20 cellular contexts compared by ENCODE assay signal in the genomic region with DNA sequence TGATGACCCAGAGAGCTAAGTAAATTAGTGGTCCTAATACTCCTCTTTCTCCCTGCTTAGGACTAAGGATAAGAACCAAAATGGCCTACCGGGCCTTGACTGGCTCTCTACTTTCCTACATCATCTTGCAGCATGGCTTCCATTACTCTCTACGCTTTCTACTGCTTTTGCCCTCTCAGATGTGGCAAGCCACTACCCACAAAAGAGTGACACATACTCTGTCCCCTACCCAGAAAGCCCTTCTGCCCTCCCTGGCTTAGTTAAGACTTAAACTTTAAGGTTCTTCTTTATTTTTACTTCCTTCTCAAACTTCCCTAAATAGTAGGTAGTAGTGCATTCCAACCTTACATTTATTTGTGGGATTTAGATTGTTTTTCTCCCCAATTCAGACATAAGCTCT.
A peak's percentile ranks its signal among the peaks of the same experiment; 100 is the strongest.
DNase-seq lines count a peak whose midpoint lies in the region; ATAC-seq and TF ChIP-seq lines count a peak whose summit lies in the region.
"Had no signal": no experiment of that assay in that cellular context is flagged by ENCODE, and none has a peak within 500 bp of the region (broad histone marks: within the 10 kb centered on the region; RNA-seq: fewer than 3 reads in every experiment).

No MANE protein-coding gene starts in this region.

- no peak overlapping the region for H3K4me3 ChIP-seq in NB4 (ENCODE audit: low read depth, low read length)
- H3K4me3 ChIP-seq in breast epithelium, result no peak overlapping the region
- H3K4me3 ChIP-seq in brain microvascular endothelial cell (ENCODE audit: low read depth, low read length), result no peak overlapping the region
- H3K4me3 ChIP-seq: A549 had no signal

- H3K9me3 Mint-ChIP-seq in activated naive CD8-positive, alpha-beta T cell treated with anti-CD3 and anti-CD28 coated beads, Interleukin-2, amount 50 U/mL, for 24 hours, result no peaks in the 10 kb centered on the region
- no peaks in the 10 kb centered on the region for H3K9me3 Mint-ChIP-seq in activated naive CD8-positive, alpha-beta T cell treated with anti-CD3 and anti-CD28 coated beads for 36 hours
- no peaks in the 10 kb centered on the region for H3K9me3 Mint-ChIP-seq in stimulated activated naive CD8-positive, alpha-beta T cell treated with anti-CD3 and anti-CD28 coated beads, Interleukin-15, amount 100 ng/mL, for 72 hours
- peaks cover 3% of the 10 kb centered on the region for H3K9me3 Mint-ChIP-seq in nephron progenitor cell

- H3K4me3 Mint-ChIP-seq in activated naive CD8-positive, alpha-beta T cell treated with anti-CD3 and anti-CD28 coated beads, Interleukin-2, amount 50 U/mL, for 24 hours, result no peak overlapping the region
- H3K4me3 Mint-ChIP-seq in activated naive CD8-positive, alpha-beta T cell treated with anti-CD3 and anti-CD28 coated beads for 36 hours, result no peak overlapping the region
- H3K4me3 Mint-ChIP-seq in stimulated activated naive CD8-positive, alpha-beta T cell treated with anti-CD3 and anti-CD28 coated beads, Interleukin-15, amount 100 ng/mL, for 72 hours, result no peak overlapping the region
- no peak overlapping the region for H3K4me3 Mint-ChIP-seq in nephron progenitor cell
- H3K4me3 Mint-ChIP-seq: IgD-negative memory B cell had no signal

- DNase-seq in activated naive CD8-positive, alpha-beta T cell treated with anti-CD3 and anti-CD28 coated beads, Interleukin-2, amount 50 U/mL, for 24 hours, result no peak
- no peak for DNase-seq in activated naive CD8-positive, alpha-beta T cell treated with anti-CD3 and anti-CD28 coated beads for 36 hours
- peak; percentile 41 for DNase-seq in NB4 (ENCODE audit: low read depth)
- DNase-seq in SIG-M5 treated with dmso at 0.1 percent for 504 hours (lab: John Stamatoyannopoulos, UW; ENCODE audit: unreplicated experiment), result peak; percentile 75
- DNase-seq in stimulated activated naive CD8-positive, alpha-beta T cell treated with anti-CD3 and anti-CD28 coated beads, Interleukin-15, amount 100 ng/mL, for 72 hours, result no peak
- DNase-seq in breast epithelium (ENCODE audit: low spot score in 2 of 2), result no peak
- DNase-seq in nephron progenitor cell, result no peak
- no peak for DNase-seq in brain microvascular endothelial cell
- DNase-seq: C1 segment of cervical spinal cord, EL, H7, NCI-H1048, NCI-H1436 treated with DMSO at 0.1 percent for 48 hours, NCI-H2029 treated with DMSO at 0.1 percent for 48 hours, NCI-H2171 treated with DMSO at 0.1 percent for 48 hours, NCI-H774, SHP77 treated with DMSO at 0.1 percent for 48 hours, SW 1271 had no signal

- peaks cover 2% of the 10 kb centered on the region for H3K27me3 Mint-ChIP-seq in activated naive CD8-positive, alpha-beta T cell treated with anti-CD3 and anti-CD28 coated beads, Interleukin-2, amount 50 U/mL, for 24 hours
- H3K27me3 Mint-ChIP-seq in activated naive CD8-positive, alpha-beta T cell treated with anti-CD3 and anti-CD28 coated beads for 36 hours, result peaks cover 8% of the 10 kb centered on the region
- H3K27me3 Mint-ChIP-seq in stimulated activated naive CD8-positive, alpha-beta T cell treated with anti-CD3 and anti-CD28 coated beads, Interleukin-15, amount 100 ng/mL, for 72 hours, result peaks cover 7% of the 10 kb centered on the region
- H3K27me3 Mint-ChIP-seq in nephron progenitor cell (ENCODE audit: low read depth, poor library complexity), result no peaks in the 10 kb centered on the region

- H3K27ac ChIP-seq in breast epithelium, result no peak overlapping the region
- no peak overlapping the region for H3K27ac ChIP-seq in brain microvascular endothelial cell
- H3K27ac ChIP-seq: A549 had no signal

- no peak overlapping the region for H3K27ac Mint-ChIP-seq in activated naive CD8-positive, alpha-beta T cell treated with anti-CD3 and anti-CD28 coated beads, Interleukin-2, amount 50 U/mL, for 24 hours
- no peak overlapping the region for H3K27ac Mint-ChIP-seq in activated naive CD8-positive, alpha-beta T cell treated with anti-CD3 and anti-CD28 coated beads for 36 hours
- no peak overlapping the region for H3K27ac Mint-ChIP-seq in stimulated activated naive CD8-positive, alpha-beta T cell treated with anti-CD3 and anti-CD28 coated beads, Interleukin-15, amount 100 ng/mL, for 72 hours
- H3K27ac Mint-ChIP-seq in nephron progenitor cell, result no peak overlapping the region
- H3K27ac Mint-ChIP-seq: IgD-negative memory B cell had no signal

- in situ Hi-C loops in brain microvascular endothelial cell (cut with HindIII; ENCODE audit: low pct_ligation_motif_present, low sequenced_read_pairs), result no loop called here

- intact Hi-C loops in breast epithelium (cut with DNase I; ENCODE audit: low total_unique reads), result no loop called here

- no peaks in the 10 kb centered on the region for H3K4me1 ChIP-seq in breast epithelium
- H3K4me1 ChIP-seq: A549 had no signal

- no peaks in the 10 kb centered on the region for H3K36me3 Mint-ChIP-seq in activated naive CD8-positive, alpha-beta T cell treated with anti-CD3 and anti-CD28 coated beads, Interleukin-2, amount 50 U/mL, for 24 hours (ENCODE audit: low read depth)
- H3K36me3 Mint-ChIP-seq in activated naive CD8-positive, alpha-beta T cell treated with anti-CD3 and anti-CD28 coated beads for 36 hours, result no peaks in the 10 kb centered on the region
- H3K36me3 Mint-ChIP-seq in nephron progenitor cell (ENCODE audit: low read depth), result peaks cover 80% of the 10 kb centered on the region

- no peaks in the 10 kb centered on the region for H3K27me3 ChIP-seq in breast epithelium
- H3K27me3 ChIP-seq in brain microvascular endothelial cell (replicated peaks), result no peaks in the 10 kb centered on the region

- H3K36me3 ChIP-seq in breast epithelium (no peaks in the 10 kb centered on the region), brain microvascular endothelial cell (replicated peaks) (no peaks in the 10 kb centered on the region)

- TF ChIP-seq POLR2A in NB4 (IDR thresholded peaks at IDR 0.05; ENCODE audit: extremely low read depth, insufficient read length) (no peak), breast epithelium (IDR thresholded peaks at IDR 0.05) (no peak)

- ATAC-seq in activated naive CD8-positive, alpha-beta T cell treated with anti-CD3 and anti-CD28 coated beads, Interleukin-2, amount 50 U/mL, for 24 hours, result peak; percentile 46
- ATAC-seq in stimulated activated naive CD8-positive, alpha-beta T cell treated with anti-CD3 and anti-CD28 coated beads, Interleukin-15, amount 100 ng/mL, for 72 hours, result peak; percentile 63
- ATAC-seq: A549 had no signal

- TF ChIP-seq CTCF in NB4 (IDR thresholded peaks at IDR 0.05; ENCODE audit: low read depth, low read length), result no peak
- no peak for TF ChIP-seq CTCF in breast epithelium (IDR thresholded peaks at IDR 0.05)
- TF ChIP-seq CTCF in nephron progenitor cell (IDR thresholded peaks at IDR 0.05), result no peak
- no peak for TF ChIP-seq CTCF in brain microvascular endothelial cell (IDR thresholded peaks at IDR 0.05; ENCODE audit: low read depth, low read length, missing control alignments)

- no peaks in the 10 kb centered on the region for H3K9me3 ChIP-seq in breast epithelium
- H3K9me3 ChIP-seq: A549 had no signal

- H3K4me1 Mint-ChIP-seq in activated naive CD8-positive, alpha-beta T cell treated with anti-CD3 and anti-CD28 coated beads, Interleukin-2, amount 50 U/mL, for 24 hours, result no peaks in the 10 kb centered on the region
- no peaks in the 10 kb centered on the region for H3K4me1 Mint-ChIP-seq in activated naive CD8-positive, alpha-beta T cell treated with anti-CD3 and anti-CD28 coated beads for 36 hours
- H3K4me1 Mint-ChIP-seq in stimulated activated naive CD8-positive, alpha-beta T cell treated with anti-CD3 and anti-CD28 coated beads, Interleukin-15, amount 100 ng/mL, for 72 hours, result no peaks in the 10 kb centered on the region
- H3K4me1 Mint-ChIP-seq in nephron progenitor cell, result no peaks in the 10 kb centered on the region

Comparison
In these comparisons a context has a peak if more than half of its experiments do, and no peak if none do; other contexts are left out.
1. DNase-seq: peak in NB4 (single experiment) and SIG-M5 treated with dmso at 0.1 percent for 504 hours (single experiment); none in activated naive CD8-positive, alpha-beta T cell treated with anti-CD3 and anti-CD28 coated beads, Interleukin-2, amount 50 U/mL, for 24 hours (single experiment), activated naive CD8-positive, alpha-beta T cell treated with anti-CD3 and anti-CD28 coated beads for 36 hours (single experiment), stimulated activated naive CD8-positive, alpha-beta T cell treated with anti-CD3 and anti-CD28 coated beads, Interleukin-15, amount 100 ng/mL, for 72 hours (0 of 2), breast epithelium (0 of 2), nephron progenitor cell (single experiment) and brain microvascular endothelial cell (single experiment).